ENCODE assay signal across 22 cellular contexts in the genomic region with DNA sequence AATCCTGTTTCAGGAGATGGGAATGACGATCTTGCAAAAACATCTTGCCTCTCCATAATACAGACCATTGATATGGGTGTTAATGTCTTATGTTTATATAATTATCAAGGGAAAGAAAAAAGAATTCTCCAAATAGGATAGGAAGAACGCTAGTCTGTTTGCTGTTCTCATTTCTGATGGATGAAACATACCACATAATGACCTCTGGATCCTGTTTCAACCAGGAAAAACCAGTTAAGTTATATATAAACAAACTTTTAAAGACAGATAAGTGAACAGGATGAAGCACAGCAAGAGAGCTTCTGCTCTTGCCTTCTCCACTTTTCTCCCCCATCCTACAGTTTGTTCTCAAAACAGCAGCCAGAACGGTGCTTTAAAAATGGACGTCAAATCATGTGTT. TPM values are rescaled to one million over a fixed set of nuclear protein-coding genes. Genes with fewer than 3 reads are reported as not detected.
DNase-seq lines count a peak whose midpoint lies in the region; ATAC-seq and TF ChIP-seq lines count a peak whose summit lies in the region.
"Had no signal": no experiment of that assay in that cellular context is flagged by ENCODE, and none has a peak within 500 bp of the region (broad histone marks: within the 10 kb centered on the region; RNA-seq: fewer than 3 reads in every experiment).

No MANE protein-coding gene starts in this region.

- peak; percentile 20 for DNase-seq in H4 (ENCODE audit: low spot score)
- peak; percentile 67 for DNase-seq in amniotic epithelial cell (ENCODE audit: low read depth)
- peak; percentile 35 to 44 for DNase-seq in foreskin fibroblast
- DNase-seq in GM10266 (ENCODE audit: extremely low spot score): no peak
- DNase-seq in esophagus squamous epithelium (lab: John Stamatoyannopoulos, UW): no peak
- no peak for DNase-seq in upper lobe of left lung
- DNase-seq in GF-D8 (lab: John Stamatoyannopoulos, UW): no peak
- DNase-seq: activated CD4-positive, CD25-positive, alpha-beta regulatory T cell treated with anti-CD3 and anti-CD28 coated beads, Interleukin-2, amount 50 U/mL, for 72 hours; activated CD8-positive, alpha-beta memory T cell treated with anti-CD3 and anti-CD28 coated beads for 24 hours; activated naive CD4-positive, alpha-beta T cell treated with anti-CD3 and anti-CD28 coated beads, Interleukin-2, amount 10 ng/mL, durations not matched to agents 7 days and 5 days; activated T-cell treated with anti-CD3 and anti-CD28 coated beads, Interleukin-2, amount 50 U/mL, for 72 hours; cortex of kidney; gastrocnemius medialis; NCI-H1436; NCI-H524; posterior cingulate gyrus; stimulated activated CD4-positive, alpha-beta T cell treated with anti-CD3 and anti-CD28 coated beads, Interleukin-2, amount 100 ng/mL, for 48 hours; stimulated activated naive CD8-positive, alpha-beta T cell treated with anti-CD3 and anti-CD28 coated beads, Interleukin-15, amount 100 ng/mL, for 72 hours; transverse colon had no signal

- H3K27ac ChIP-seq in esophagus squamous epithelium (no peak overlapping the region), upper lobe of left lung (no peak overlapping the region)
- H3K27ac ChIP-seq: ascending aorta, gastrocnemius medialis, skin epidermis had no signal

- H3K27me3 ChIP-seq in skeletal muscle satellite cell (ENCODE audit: control insufficient read depth, insufficient read depth, low read length): no peaks in the 10 kb centered on the region
- H3K27me3 ChIP-seq in esophagus squamous epithelium: no peaks in the 10 kb centered on the region
- H3K27me3 ChIP-seq in upper lobe of left lung: no peaks in the 10 kb centered on the region
- H3K27me3 ChIP-seq: ascending aorta, gastrocnemius medialis, transverse colon had no signal

- H3K4me1 ChIP-seq in skeletal muscle satellite cell (ENCODE audit: control insufficient read depth, insufficient read depth, low read length) (peaks cover 8% of the 10 kb centered on the region), esophagus squamous epithelium (no peaks in the 10 kb centered on the region), upper lobe of left lung (no peaks in the 10 kb centered on the region)
- H3K4me1 ChIP-seq: ascending aorta had no signal

- 57 to 73% methylated on average over 3 to 4 of the region's 4 CpGs for WGBS in esophagus squamous epithelium, 2 donors
- 72 to 75% methylated on average over 3 to 4 of the region's 4 CpGs for WGBS in upper lobe of left lung, 2 donors

- no peak for TF ChIP-seq EP300 in upper lobe of left lung (IDR thresholded peaks at IDR 0.05)

- no peak for TF ChIP-seq POLR2A in esophagus squamous epithelium (IDR thresholded peaks at IDR 0.05)
- TF ChIP-seq POLR2A in upper lobe of left lung (IDR thresholded peaks at IDR 0.05): no peak

- ATAC-seq in upper lobe of left lung (ENCODE audit: low FRiP score in 2 of 2): no peak
- ATAC-seq: activated T-cell treated with anti-CD3 and anti-CD28 coated beads, Interleukin-2, amount 50 U/mL, for 72 hours; gastrocnemius medialis; stimulated activated naive CD8-positive, alpha-beta T cell treated with anti-CD3 and anti-CD28 coated beads, Interleukin-15, amount 100 ng/mL, for 72 hours had no signal

- peak overlapping the region; percentile 28 for H3K4me2 ChIP-seq in skeletal muscle satellite cell (ENCODE audit: low read length)

- H3K4me3 ChIP-seq in foreskin fibroblast (ENCODE audit: low read depth in 1 of 2, low read length in 2 of 2): no peak overlapping the region
- no peak overlapping the region for H3K4me3 ChIP-seq in skeletal muscle satellite cell (ENCODE audit: low read length)
- no peak overlapping the region for H3K4me3 ChIP-seq in esophagus squamous epithelium
- no peak overlapping the region for H3K4me3 ChIP-seq in upper lobe of left lung
- H3K4me3 ChIP-seq: ascending aorta, gastrocnemius medialis, skin epidermis, transverse colon had no signal

- TF ChIP-seq CTCF in foreskin fibroblast (IDR thresholded peaks at IDR 0.05; ENCODE audit: low read depth, low read length) (no peak), GM10266 (IDR thresholded peaks at IDR 0.05; ENCODE audit: control insufficient read depth, insufficient read depth, low read depth, missing control alignments) (no peak), esophagus squamous epithelium (IDR thresholded peaks at IDR 0.05) (no peak), upper lobe of left lung (IDR thresholded peaks at IDR 0.05) (no peak)

- intact Hi-C loops in esophagus squamous epithelium (cut with DNase I): no loop called here

- H3K9me3 ChIP-seq in skeletal muscle satellite cell (replicated peaks; ENCODE audit: low read length): no peaks in the 10 kb centered on the region
- no peaks in the 10 kb centered on the region for H3K9me3 ChIP-seq in esophagus squamous epithelium
- no peaks in the 10 kb centered on the region for H3K9me3 ChIP-seq in upper lobe of left lung
- H3K9me3 ChIP-seq: ascending aorta, gastrocnemius medialis, transverse colon had no signal

- H3K36me3 ChIP-seq in skeletal muscle satellite cell (ENCODE audit: insufficient read depth, low read length): peaks cover 10% of the 10 kb centered on the region
- peaks cover 0 to 82% (median 7%) of the 10 kb centered on the region in 3 donors for H3K36me3 ChIP-seq in esophagus squamous epithelium
- peaks cover 0 to 21% (median 8%) of the 10 kb centered on the region in 4 donors for H3K36me3 ChIP-seq in upper lobe of left lung

- H3K9ac ChIP-seq in skeletal muscle satellite cell (ENCODE audit: low read depth, low read length): no peak overlapping the region

RNA-seq across cellular contexts. Expression of a gene that starts 27.8 kb away (rescaled TPM):
- total RNA-seq in H4 (2014; rRNA removed; shearing (Covaris generic)): 19.9 and 38.5 TPM in 2 replicates
- 15.7 and 20.8 TPM in 2 replicates for total RNA-seq in skeletal muscle satellite cell (2012; rRNA removed)
- total RNA-seq in esophagus squamous epithelium (10 to 100 TPM; 18.6 to 27.3 (median 23.6) TPM), upper lobe of left lung (100 to 1,000 TPM in 1 of 6 donors, 10 to 100 TPM in 5; 16.9 to 108 (median 23.7) TPM)

RNA-seq across cellular contexts. Expression of a gene that starts 28.0 kb away (rescaled TPM):
- 1.1 and 1.3 TPM in 2 replicates for total RNA-seq in H4 (2014; rRNA removed; shearing (Covaris generic))
- total RNA-seq in skeletal muscle satellite cell (2012; rRNA removed): 1.5 and 3.0 TPM in 2 replicates
- total RNA-seq in esophagus squamous epithelium (1 to 10 TPM; 1.2 to 3.1 (median 2.2) TPM), upper lobe of left lung (1 to 10 TPM; 2.6 to 6.2 (median 4.0) TPM)

RNA-seq across cellular contexts. Expression of a gene that starts 41.2 kb away (rescaled TPM):
- total RNA-seq in H4 (2014; rRNA removed; shearing (Covaris generic)): 2.9 and 5.6 TPM in 2 replicates
- 10.1 and 13.5 TPM in 2 replicates for total RNA-seq in skeletal muscle satellite cell (2012; rRNA removed)
- total RNA-seq in esophagus squamous epithelium: 10 to 100 TPM in 3 of 4 donors, 1 to 10 TPM in 1; 9.3 to 16.9 (median 13.0) TPM
- 10 to 100 TPM in 4 of 6 donors, 1 to 10 TPM in 2; 5.2 to 22.0 (median 12.9) TPM for total RNA-seq in upper lobe of left lung

RNA-seq across cellular contexts. Expression of a gene that starts 41.3 kb away (rescaled TPM):
- total RNA-seq in H4 (2014; rRNA removed; shearing (Covaris generic)): 0.70 and 1.4 TPM in 2 replicates
- total RNA-seq in skeletal muscle satellite cell (2012; rRNA removed): 4.1 and 9.8 TPM in 2 replicates
- total RNA-seq in esophagus squamous epithelium (1 to 10 TPM; 2.0 to 6.9 (median 4.6) TPM), upper lobe of left lung (10 to 100 TPM in 3 of 6 donors, 1 to 10 TPM in 3; 4.4 to 35.1 (median 10.0) TPM)

Comparison
In these comparisons a context has a peak if more than half of its experiments do, and no peak if none do; other contexts are left out.
1. DNase-seq: peak in H4 (single experiment), amniotic epithelial cell (single experiment) and foreskin fibroblast (2 of 2); none in GM10266 (single experiment), esophagus squamous epithelium (single experiment), upper lobe of left lung (0 of 2) and GF-D8 (single experiment).